17 cellular contexts compared by ENCODE assay signal in genomic region chr16:17437142-17437720, GRCh38.
"Had no signal": no experiment of that assay in that cellular context is flagged by ENCODE, and none has a peak within 500 bp of the region (broad histone marks: within the 10 kb centered on the region; RNA-seq: fewer than 3 reads in every experiment).

No MANE protein-coding gene starts in this region.

- H3K36me3 ChIP-seq: esophagus squamous epithelium had no signal

- H3K4me3 ChIP-seq: esophagus squamous epithelium had no signal

- H3K4me3 Mint-ChIP-seq: activated CD4-positive, alpha-beta memory T cell treated with anti-CD3 and anti-CD28 coated beads, Interleukin-2, amount 10 ng/mL, durations not matched to agents 7 days and 5 days; activated CD4-positive, alpha-beta T cell treated with anti-CD3 and anti-CD28 coated beads for 36 hours; activated CD8-positive, alpha-beta memory T cell treated with anti-CD3 and anti-CD28 coated beads, Interleukin-2, amount 10 ng/mL, durations not matched to agents 7 days and 5 days; activated naive CD8-positive, alpha-beta T cell treated with anti-CD3 and anti-CD28 coated beads for 36 hours; effector memory CD8-positive, alpha-beta T cell; T-helper 2 cell treated with Interferon-gamma antibody and Interleukin-4, amounts not matched to agents 5 μg/mL and 100 μg/mL, for 36 hours; type B pancreatic cell; WTC11 had no signal

- DNase-seq: activated CD4-positive, alpha-beta memory T cell treated with anti-CD3 and anti-CD28 coated beads, Interleukin-2, amount 10 ng/mL, durations not matched to agents 7 days and 5 days; activated CD4-positive, alpha-beta T cell treated with anti-CD3 and anti-CD28 coated beads for 36 hours; activated CD8-positive, alpha-beta memory T cell treated with anti-CD3 and anti-CD28 coated beads, Interleukin-2, amount 10 ng/mL, durations not matched to agents 7 days and 5 days; activated naive CD4-positive, alpha-beta T cell; activated naive CD8-positive, alpha-beta T cell treated with anti-CD3 and anti-CD28 coated beads for 36 hours; amniotic stem cell; effector memory CD8-positive, alpha-beta T cell; esophagus squamous epithelium; islet precursor cell; mammary epithelial cell; midbrain; occipital lobe; stimulated activated naive CD8-positive, alpha-beta T cell treated with anti-CD3 and anti-CD28 coated beads, Interleukin-15, Interleukin-2, amounts not matched to agents 100 U/mL and 50 U/mL, for 24 hours; substantia nigra had no signal

- H3K27me3 Mint-ChIP-seq: activated CD4-positive, alpha-beta memory T cell treated with anti-CD3 and anti-CD28 coated beads, Interleukin-2, amount 10 ng/mL, durations not matched to agents 7 days and 5 days; activated CD4-positive, alpha-beta T cell treated with anti-CD3 and anti-CD28 coated beads for 36 hours; activated CD8-positive, alpha-beta memory T cell treated with anti-CD3 and anti-CD28 coated beads, Interleukin-2, amount 10 ng/mL, durations not matched to agents 7 days and 5 days; activated naive CD8-positive, alpha-beta T cell treated with anti-CD3 and anti-CD28 coated beads for 36 hours; effector memory CD8-positive, alpha-beta T cell; type B pancreatic cell had no signal

- H3K27ac Mint-ChIP-seq: activated CD4-positive, alpha-beta memory T cell treated with anti-CD3 and anti-CD28 coated beads, Interleukin-2, amount 10 ng/mL, durations not matched to agents 7 days and 5 days; activated CD4-positive, alpha-beta T cell treated with anti-CD3 and anti-CD28 coated beads for 36 hours; activated CD8-positive, alpha-beta memory T cell treated with anti-CD3 and anti-CD28 coated beads, Interleukin-2, amount 10 ng/mL, durations not matched to agents 7 days and 5 days; activated naive CD8-positive, alpha-beta T cell treated with anti-CD3 and anti-CD28 coated beads for 36 hours; T-helper 2 cell treated with Interferon-gamma antibody and Interleukin-4, amounts not matched to agents 5 μg/mL and 100 μg/mL, for 36 hours; type B pancreatic cell had no signal

- H3K36me3 Mint-ChIP-seq: type B pancreatic cell had no signal

- H3K27me3 ChIP-seq: esophagus squamous epithelium had no signal

- ATAC-seq: activated CD4-positive, alpha-beta T cell treated with anti-CD3 and anti-CD28 coated beads for 36 hours; activated CD8-positive, alpha-beta memory T cell treated with anti-CD3 and anti-CD28 coated beads, Interleukin-2, amount 10 ng/mL, durations not matched to agents 7 days and 5 days; effector memory CD8-positive, alpha-beta T cell; stimulated activated naive CD8-positive, alpha-beta T cell treated with anti-CD3 and anti-CD28 coated beads, Interleukin-15, Interleukin-2, amounts not matched to agents 100 U/mL and 50 U/mL, for 24 hours; WTC11 had no signal

- H3K9me3 ChIP-seq: esophagus squamous epithelium had no signal

- H3K9me3 Mint-ChIP-seq: activated CD4-positive, alpha-beta memory T cell treated with anti-CD3 and anti-CD28 coated beads, Interleukin-2, amount 10 ng/mL, durations not matched to agents 7 days and 5 days; activated naive CD8-positive, alpha-beta T cell treated with anti-CD3 and anti-CD28 coated beads for 36 hours; effector memory CD8-positive, alpha-beta T cell; T-helper 2 cell treated with Interferon-gamma antibody and Interleukin-4, amounts not matched to agents 5 μg/mL and 100 μg/mL, for 36 hours; type B pancreatic cell had no signal
